ENCODE assay signal across 18 cellular contexts in the genomic region with DNA sequence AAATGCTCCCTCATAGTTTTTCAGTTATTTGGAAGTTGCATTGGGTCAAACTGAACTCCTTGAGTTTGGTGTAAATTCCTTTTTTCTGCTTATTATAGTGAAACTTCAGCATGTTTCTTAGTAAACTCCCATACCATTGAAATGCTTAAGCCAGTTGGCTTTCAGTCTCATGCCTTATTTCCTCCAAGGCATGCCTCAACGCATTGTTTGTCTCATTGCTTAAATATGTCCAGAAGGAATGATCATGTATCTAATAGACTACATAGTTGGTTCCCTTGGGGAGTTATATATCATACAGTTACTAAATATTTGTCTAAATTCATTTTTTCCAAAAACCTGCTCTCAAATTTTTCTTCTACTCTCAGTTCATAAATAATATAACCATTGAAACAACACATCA.
"Had no signal": no experiment of that assay in that cellular context is flagged by ENCODE, and none has a peak within 500 bp of the region (broad histone marks: within the 10 kb centered on the region; RNA-seq: fewer than 3 reads in every experiment).

No MANE protein-coding gene starts in this region.

- H3K4me1 ChIP-seq: tibial nerve, vagina had no signal

- DNase-seq: activated CD4-positive, alpha-beta T cell treated with anti-CD3 and anti-CD28 coated beads, Interleukin-2, amount 10 ng/mL, durations not matched to agents 24 days and 14 days; activated CD4-positive, CD25-positive, alpha-beta regulatory T cell; activated CD8-positive, alpha-beta memory T cell treated with anti-CD3 and anti-CD28 coated beads for 24 hours; activated gamma-delta T cell treated with Interleukin-2 at 50 U/mL for 16 hours; activated naive CD8-positive, alpha-beta T cell treated with anti-CD3 and anti-CD28 coated beads for 36 hours; brain microvascular endothelial cell; cerebellar nuclear complex; erythroblast; foreskin fibroblast; immature natural killer cell; left colon; mucosa of descending colon; naive thymus-derived CD8-positive, alpha-beta T cell; posterior cingulate gyrus; stimulated activated CD4-positive, alpha-beta T cell treated with anti-CD3 and anti-CD28 coated beads, Interleukin-4, amount 100 ng/mL, for 24 hours; stimulated activated naive CD4-positive, alpha-beta T cell had no signal

- H3K27ac ChIP-seq: brain microvascular endothelial cell, tibial nerve, vagina had no signal

- H3K36me3 ChIP-seq: brain microvascular endothelial cell, vagina had no signal

- H3K9me3 Mint-ChIP-seq: activated CD4-positive, alpha-beta T cell treated with anti-CD3 and anti-CD28 coated beads, Interleukin-2, amount 10 ng/mL, durations not matched to agents 24 days and 14 days; activated naive CD8-positive, alpha-beta T cell treated with anti-CD3 and anti-CD28 coated beads for 36 hours; immature natural killer cell; naive thymus-derived CD8-positive, alpha-beta T cell had no signal

- ATAC-seq: left colon; mucosa of descending colon; naive thymus-derived CD8-positive, alpha-beta T cell had no signal

- H3K4me1 Mint-ChIP-seq: activated CD4-positive, alpha-beta T cell treated with anti-CD3 and anti-CD28 coated beads, Interleukin-2, amount 10 ng/mL, durations not matched to agents 24 days and 14 days; activated naive CD8-positive, alpha-beta T cell treated with anti-CD3 and anti-CD28 coated beads for 36 hours; immature natural killer cell; naive thymus-derived CD8-positive, alpha-beta T cell had no signal

- H3K4me3 Mint-ChIP-seq: activated CD4-positive, alpha-beta T cell treated with anti-CD3 and anti-CD28 coated beads, Interleukin-2, amount 10 ng/mL, durations not matched to agents 24 days and 14 days; activated naive CD8-positive, alpha-beta T cell treated with anti-CD3 and anti-CD28 coated beads for 36 hours; immature natural killer cell; naive thymus-derived CD8-positive, alpha-beta T cell had no signal

- H3K27ac Mint-ChIP-seq: activated CD4-positive, alpha-beta T cell treated with anti-CD3 and anti-CD28 coated beads, Interleukin-2, amount 10 ng/mL, durations not matched to agents 24 days and 14 days; activated naive CD8-positive, alpha-beta T cell treated with anti-CD3 and anti-CD28 coated beads for 36 hours; immature natural killer cell; naive thymus-derived CD8-positive, alpha-beta T cell had no signal

- H3K36me3 Mint-ChIP-seq: activated naive CD8-positive, alpha-beta T cell treated with anti-CD3 and anti-CD28 coated beads for 36 hours; immature natural killer cell; naive thymus-derived CD8-positive, alpha-beta T cell had no signal

- H3K27me3 ChIP-seq: brain microvascular endothelial cell, tibial nerve, vagina had no signal

- H3K9me3 ChIP-seq: mucosa of descending colon, tibial nerve, vagina had no signal

- H3K4me3 ChIP-seq: mucosa of descending colon, tibial nerve, vagina had no signal
